In genomic region chr5:94746731-94747124, GRCh38 we compare ENCODE assay signal across 11 cellular contexts.
DNase-seq lines count a peak whose midpoint lies in the region; ATAC-seq lines count a peak whose summit lies in the region.
"Had no signal": no experiment of that assay in that cellular context is flagged by ENCODE, and none has a peak within 500 bp of the region (broad histone marks: within the 10 kb centered on the region; RNA-seq: fewer than 3 reads in every experiment).

No MANE protein-coding gene starts in this region.

- intact Hi-C loops in head of caudate nucleus (cut with DNase I) = no loop called here

- H3K4me3 ChIP-seq in effector memory CD4-positive, alpha-beta T cell (ENCODE audit: insufficient read depth, low read depth, low read length, poor library complexity, severe bottlenecking) = no peak overlapping the region
- H3K4me3 ChIP-seq: coronary artery had no signal

- DNase-seq in NOMO-1 treated with DMSO at 0.1 percent for 48 hours (lab: John Stamatoyannopoulos, UW; ENCODE audit: unreplicated experiment) (peak; percentile 85), renal cortical epithelial cell (ENCODE audit: low read depth) (peak; percentile 61), head of caudate nucleus (no peak)
- DNase-seq in effector memory CD4-positive, alpha-beta T cell = no peak
- DNase-seq in activated CD4-positive, alpha-beta T cell treated with anti-CD3 and anti-CD28 coated beads, Interleukin-2, amount 50 U/mL, for 48 hours = no peak
- DNase-seq in activated naive CD4-positive, alpha-beta T cell treated with anti-CD3 and anti-CD28 coated beads, Interleukin-2, amount 50 U/mL, for 16 hours = no peak
- DNase-seq: activated CD4-positive, alpha-beta T cell treated with anti-CD3 and anti-CD28 coated beads for 36 hours; NCI-H1436 treated with DMSO at 0.1 percent for 48 hours had no signal

- H3K4me1 ChIP-seq in effector memory CD4-positive, alpha-beta T cell (ENCODE audit: control insufficient read depth, insufficient read depth, low read length, poor library complexity, severe bottlenecking) = no peaks in the 10 kb centered on the region

- H3K9me3 ChIP-seq in effector memory CD4-positive, alpha-beta T cell (ENCODE audit: control insufficient read depth, low read length) = no peaks in the 10 kb centered on the region

- no peaks in the 10 kb centered on the region for H3K27me3 ChIP-seq in effector memory CD4-positive, alpha-beta T cell (replicated peaks; ENCODE audit: control insufficient read depth, insufficient read depth, low read length, poor library complexity, severe bottlenecking)

- H3K36me3 ChIP-seq in effector memory CD4-positive, alpha-beta T cell (ENCODE audit: control insufficient read depth, insufficient read depth, low read length) = no peaks in the 10 kb centered on the region

- ATAC-seq in GM18909 (IDR thresholded peaks at IDR 0.05; ENCODE audit: poor library complexity, unreplicated experiment) = peak; percentile 60
- ATAC-seq in HG02885 (IDR thresholded peaks at IDR 0.05; ENCODE audit: poor library complexity, unreplicated experiment) = peak; percentile 57
- ATAC-seq: activated CD4-positive, alpha-beta T cell treated with anti-CD3 and anti-CD28 coated beads for 36 hours had no signal

- no peak overlapping the region for H3K27ac ChIP-seq in effector memory CD4-positive, alpha-beta T cell (ENCODE audit: insufficient read depth, low read length, poor library complexity, severe bottlenecking)
- H3K27ac ChIP-seq: coronary artery had no signal

Comparison
In these comparisons a context has a peak if more than half of its experiments do, and no peak if none do; other contexts are left out.
1. DNase-seq: peak in NOMO-1 treated with DMSO at 0.1 percent for 48 hours (single experiment) and renal cortical epithelial cell (single experiment); none in head of caudate nucleus (0 of 42), effector memory CD4-positive, alpha-beta T cell (0 of 3), activated CD4-positive, alpha-beta T cell treated with anti-CD3 and anti-CD28 coated beads, Interleukin-2, amount 50 U/mL, for 48 hours (0 of 2) and activated naive CD4-positive, alpha-beta T cell treated with anti-CD3 and anti-CD28 coated beads, Interleukin-2, amount 50 U/mL, for 16 hours (single experiment).